8 cellular contexts compared by ENCODE assay signal in the genomic region with DNA sequence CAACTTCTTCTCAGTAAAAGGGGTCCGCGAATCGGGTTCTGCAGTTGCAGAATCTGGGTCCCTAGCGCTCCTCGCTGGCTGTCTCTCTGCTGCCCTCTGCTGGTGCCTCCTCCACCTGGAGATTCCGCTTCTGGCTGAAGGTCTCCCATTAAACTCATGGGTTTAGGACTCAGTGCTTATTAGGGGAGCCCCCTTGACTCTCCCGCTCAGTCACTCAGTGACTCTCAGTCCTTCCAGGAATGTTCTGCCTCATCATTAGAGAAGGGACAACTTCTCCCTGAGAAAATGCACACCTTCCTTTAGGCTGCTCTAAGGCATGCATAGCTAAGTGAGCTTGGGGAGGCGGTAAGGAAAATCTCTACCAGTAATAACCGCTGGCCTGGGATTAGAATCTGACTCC. TPM values are rescaled to one million over a fixed set of nuclear protein-coding genes. Genes with fewer than 3 reads are reported as not detected.
DNase-seq lines count a peak whose midpoint lies in the region; ATAC-seq and TF ChIP-seq lines count a peak whose summit lies in the region.

No MANE protein-coding gene starts in this region.

- H3K79me2 ChIP-seq in PC-9 (ENCODE audit: low read depth) = no peaks in the 10 kb centered on the region

- no peaks in the 10 kb centered on the region for H3K36me3 Mint-ChIP-seq in type B pancreatic cell

- no peak overlapping the region for H3K27ac Mint-ChIP-seq in type B pancreatic cell

- POLR2A ChIA-PET in PC-9 (lab: Charles Lee; ENCODE audit: unreplicated experiment) = no interaction called here

- TF ChIP-seq CTCF in PC-9 (conservative IDR thresholded peaks at IDR 0.05) (peak; percentile 99), fibroblast of villous mesenchyme (IDR thresholded peaks at IDR 0.05; ENCODE audit: insufficient read depth, low read depth, low read length) (peak; percentile 97), omental fat pad (IDR thresholded peaks at IDR 0.05) (peak in 1 of 3 donors; percentile 14), type B pancreatic cell (conservative IDR thresholded peaks at IDR 0.05) (peak; percentile 99)

- H3K4me1 ChIP-seq in PC-9 (replicated peaks; ENCODE audit: insufficient read depth) = no peaks in the 10 kb centered on the region

- H3K27me3 Mint-ChIP-seq in type B pancreatic cell = peaks cover 24% of the 10 kb centered on the region

- intact Hi-C loops in PC-9 (cut with micrococcal nuclease; ENCODE audit: unreplicated experiment) = no loop called here

- BruUV-seq in PC-9 (replicated peaks; lab: Mats Ljungman, UMichigan) = no TSS peak

- H3K4me2 ChIP-seq in PC-9 = 0 out of 2 replicates have a peak overlapping the region, but pooled peaks have one; percentile 1

- H3K9me2 ChIP-seq in PC-9 (ENCODE audit: insufficient read depth) = no peaks in the 10 kb centered on the region

- peak; percentile 52 for ATAC-seq in HG02798 (IDR thresholded peaks at IDR 0.05; ENCODE audit: poor library complexity, unreplicated experiment)
- ATAC-seq in omental fat pad (ENCODE audit: low FRiP score) = peak; percentile 80
- no peak for ATAC-seq in HG02623 (IDR thresholded peaks at IDR 0.05; ENCODE audit: unreplicated experiment)

- no peaks in the 10 kb centered on the region for H4K20me1 ChIP-seq in PC-9 (ENCODE audit: insufficient read depth)

- H3K4me1 Mint-ChIP-seq in type B pancreatic cell (ENCODE audit: unreplicated experiment) = peaks cover 19% of the 10 kb centered on the region

- H3K9me3 ChIP-seq in PC-9 (ENCODE audit: insufficient read depth, low read depth) = no peaks in the 10 kb centered on the region

- CTCF ChIA-PET in PC-9 (lab: Charles Lee) = interaction anchor here (0.5 to 0.9 kb wide), 8 partner anchors 10 to 816 kb away, joined by 3 to 13 read pairs (median 3); no protein-coding TSS in a partner anchor

- H3K4me3 ChIP-seq in PC-9 = no peak overlapping the region
- H3K4me3 ChIP-seq in fibroblast of villous mesenchyme (ENCODE audit: low read depth, low read length) = no peak overlapping the region

- no peak overlapping the region for H3K27ac ChIP-seq in PC-9

- no peaks in the 10 kb centered on the region for H3K36me3 ChIP-seq in PC-9 (ENCODE audit: low read depth)

- no peaks in the 10 kb centered on the region for H3K27me3 ChIP-seq in PC-9 (ENCODE audit: insufficient read depth, low read depth)

- no peak overlapping the region for H3K4me3 Mint-ChIP-seq in type B pancreatic cell

- peak; percentile 19 for DNase-seq in DMS53 treated with DMSO at 0.1 percent for 48 hours (lab: John Stamatoyannopoulos, UW; ENCODE audit: unreplicated experiment)
- peak; percentile 50 to 81 for DNase-seq in PC-9
- DNase-seq in activated T-cell treated with anti-CD3 and anti-CD28 coated beads, Interleukin-2, amount 50 U/mL, for 48 hours = peak; percentile 79 to 81
- peak; percentile 68 for DNase-seq in fibroblast of villous mesenchyme (ENCODE audit: low read depth)
- peak; percentile 86 for DNase-seq in omental fat pad (ENCODE audit: low spot score)
- DNase-seq in type B pancreatic cell (ENCODE audit: extremely low spot score, unreplicated experiment) = peak; percentile 83

- H2AFZ ChIP-seq in PC-9 = no peak overlapping the region

- no peaks in the 10 kb centered on the region for H3K9me3 Mint-ChIP-seq in type B pancreatic cell

- no peaks in the 10 kb centered on the region for H3F3A ChIP-seq in PC-9 (ENCODE audit: insufficient read depth, low read depth)

RNA-seq across cellular contexts. Expression of a gene that starts 7.1 kb away (rescaled TPM):
- total RNA-seq in PC-9 (2021) (not detected in 2 replicates), fibroblast of villous mesenchyme (not detected in 2 replicates), omental fat pad (under 1 TPM in 2 of 4 donors, not detected in 2; 0.24 to 0.50 TPM), type B pancreatic cell (ENCODE audit: low replicate concordance) (not detected in 2 replicates)

RNA-seq across cellular contexts. Expression of a gene that starts 25.5 kb away (rescaled TPM):
- 0.08 TPM in 1 of 2 replicates, not detected in the other for total RNA-seq in PC-9 (2021)
- 0.43 and 3.9 TPM in 2 replicates for total RNA-seq in fibroblast of villous mesenchyme
- under 1 TPM in 3 of 4 donors, not detected in 1; 0.12 to 0.37 (median 0.13) TPM for total RNA-seq in omental fat pad
- total RNA-seq in type B pancreatic cell (ENCODE audit: low replicate concordance) = 0.05 and 0.07 TPM in 2 replicates

RNA-seq across cellular contexts. Expression of a gene that starts 55.1 kb away (rescaled TPM):
- total RNA-seq in PC-9 (2021) (not detected in 2 replicates), fibroblast of villous mesenchyme (0.32 TPM in 1 of 2 replicates, not detected in the other), omental fat pad (under 1 TPM in 2 of 4 donors, not detected in 2; 0.19 to 0.96 TPM), type B pancreatic cell (ENCODE audit: low replicate concordance) (0.10 TPM in 1 of 2 replicates, not detected in the other)

Comparison
In these comparisons a context has a peak if more than half of its experiments do, and no peak if none do; other contexts are left out.
1. DNase-seq: peak in every context shown above with its lines; median percentile 86 in omental fat pad; 83 in type B pancreatic cell; 80 in activated T-cell treated with anti-CD3 and anti-CD28 coated beads, Interleukin-2, amount 50 U/mL, for 48 hours; 68 in fibroblast of villous mesenchyme; 66 in PC-9; 19 in DMS53 treated with DMSO at 0.1 percent for 48 hours.